Comparison of ENCODE assay signal across 9 cellular contexts in genomic region chrX:47649302-47649701, GRCh38. TPM values are rescaled to one million over a fixed set of nuclear protein-coding genes. Genes with fewer than 3 reads are reported as not detected.
A peak's percentile ranks its signal among the peaks of the same experiment; 100 is the strongest.
DNase-seq lines count a peak whose midpoint lies in the region; ATAC-seq, FAIRE-seq and TF ChIP-seq lines count a peak whose summit lies in the region.
"Had no signal": no experiment of that assay in that cellular context is flagged by ENCODE, and none has a peak within 500 bp of the region (broad histone marks: within the 10 kb centered on the region; RNA-seq: fewer than 3 reads in every experiment).

No MANE protein-coding gene starts in this region.

- ATAC-seq in T-helper 17 cell, result no peak

- WGBS in thyroid gland, 2 donors, result 25 to 30% methylated on average over 7 of the region's 7 CpGs

- no peak for TF ChIP-seq CTCF in fibroblast of villous mesenchyme (IDR thresholded peaks at IDR 0.05; ENCODE audit: insufficient read depth, low read depth, low read length)
- no peak for TF ChIP-seq CTCF in thyroid gland (IDR thresholded peaks at IDR 0.05)
- no peak for TF ChIP-seq CTCF in D721Med (IDR thresholded peaks at IDR 0.05; ENCODE audit: insufficient read depth, missing control alignments)

- peaks cover 18 to 26% (median 20%) of the 10 kb centered on the region in 3 donors for H3K4me1 ChIP-seq in skeletal muscle tissue (ENCODE audit: control insufficient read depth in 3 of 3, insufficient read depth in 3 of 3, low read length in 3 of 3)
- H3K4me1 ChIP-seq in thyroid gland, result peaks cover 0 to 3% of the 10 kb centered on the region in 2 donors

- H3K27ac Mint-ChIP-seq in T-helper 17 cell, result peak overlapping the region; percentile 94

- peak overlapping the region; percentile 96 for H3K4me3 Mint-ChIP-seq in T-helper 17 cell

- peaks cover 6% of the 10 kb centered on the region for H3K36me3 Mint-ChIP-seq in T-helper 17 cell (ENCODE audit: low read depth)

- H3K27me3 ChIP-seq in H7 (ENCODE audit: control insufficient read depth, insufficient read depth, low read length) (no peaks in the 10 kb centered on the region), skeletal muscle tissue (ENCODE audit: control insufficient read depth in 3 of 3, insufficient read depth in 3 of 3, low read length in 3 of 3) (no peaks in the 10 kb centered on the region), thyroid gland (no peaks in the 10 kb centered on the region)

- H3K27ac ChIP-seq in skeletal muscle tissue (ENCODE audit: low read depth, low read length) (no peak overlapping the region), thyroid gland (no peak overlapping the region)

- H3K4me1 Mint-ChIP-seq in T-helper 17 cell, result peaks cover 33% of the 10 kb centered on the region

- peak overlapping the region; percentile 20 to 33 (median 33) for H3K9ac ChIP-seq in skeletal muscle tissue (ENCODE audit: low read depth in 1 of 3, low read length in 3 of 3)

- H3K4me3 ChIP-seq in H7 (ENCODE audit: insufficient read depth, low read depth, low read length), result peak overlapping the region; percentile 74
- H3K4me3 ChIP-seq in fibroblast of villous mesenchyme (ENCODE audit: low read depth, low read length), result peak overlapping the region; percentile 74
- peak overlapping the region; percentile 23 to 87 (median 82) for H3K4me3 ChIP-seq in skeletal muscle tissue (ENCODE audit: low read length in 3 of 3)
- H3K4me3 ChIP-seq in thyroid gland (replicated peaks in 1 of 3), result peak overlapping the region in 1 of 3 donors; percentile 38

- no peak for FAIRE-seq in D721Med (lab: Jason Lieb, UNC)

- H3K27me3 Mint-ChIP-seq in T-helper 17 cell, result no peaks in the 10 kb centered on the region

- DNase-seq in H7 (no peak), T-helper 17 cell (no peak), fibroblast of villous mesenchyme (ENCODE audit: low read depth) (no peak), kidney tubule cell (ENCODE audit: low spot score) (no peak), NCI-H2196 (lab: John Stamatoyannopoulos, UW; ENCODE audit: unreplicated experiment) (no peak), thyroid gland (no peak), D721Med (ENCODE audit: insufficient read length, low spot score) (no peak)

- intact Hi-C loops in thyroid gland (cut with DNase I), result no loop called here

- H3K36me3 ChIP-seq in H7 (replicated peaks; ENCODE audit: control insufficient read depth, insufficient read depth, low read length) (no peaks in the 10 kb centered on the region; the same call in 1 of the 2 replicates), skeletal muscle tissue (ENCODE audit: control insufficient read depth in 3 of 3, insufficient read depth in 3 of 3, low read length in 3 of 3) (peaks cover 0 to 14% (median 5%) of the 10 kb centered on the region in 3 donors), thyroid gland (no peaks in the 10 kb centered on the region)

- no peaks in the 10 kb centered on the region for H3K9me3 ChIP-seq in T-helper 17 cell (ENCODE audit: control insufficient read depth, low read length, poor library complexity, severe bottlenecking)
- no peaks in the 10 kb centered on the region for H3K9me3 ChIP-seq in skeletal muscle tissue (ENCODE audit: control insufficient read depth in 3 of 3, low read length in 3 of 3)
- H3K9me3 ChIP-seq in thyroid gland, result no peaks in the 10 kb centered on the region

- TF ChIP-seq POLR2A in thyroid gland (IDR thresholded peaks at IDR 0.05), result no peak

RNA-seq across cellular contexts. Expression of gene ELK1, which starts 1.1 kb away (rescaled TPM):
- 32.7 and 33.8 TPM in 2 replicates for total RNA-seq in H7 (2014; rRNA removed; shearing (Covaris generic))
- total RNA-seq in T-helper 17 cell, result 10 to 100 TPM; 33.0 to 33.2 TPM
- total RNA-seq in fibroblast of villous mesenchyme, result 21.2 and 22.5 TPM in 2 replicates
- total RNA-seq in skeletal muscle tissue, result 7.3 TPM
- 10 to 100 TPM; 17.3 to 21.7 (median 17.7) TPM for total RNA-seq in thyroid gland

RNA-seq across cellular contexts. Expression of gene UXT, which starts 9.7 kb away (rescaled TPM):
- 87.5 and 93.7 TPM in 2 replicates for total RNA-seq in H7 (2014; rRNA removed; shearing (Covaris generic))
- total RNA-seq in T-helper 17 cell (100 to 1,000 TPM; 164 to 185 TPM), fibroblast of villous mesenchyme (91.5 and 101 TPM in 2 replicates), skeletal muscle tissue (86.6 TPM), thyroid gland (100 to 1,000 TPM in 3 of 4 donors, 10 to 100 TPM in 1; 89.3 to 141 (median 116) TPM)

RNA-seq across cellular contexts. Expression of gene CFP, which starts 19.6 kb away (rescaled TPM):
- 5.5 and 6.0 TPM in 2 replicates for total RNA-seq in H7 (2014; rRNA removed; shearing (Covaris generic))
- total RNA-seq in T-helper 17 cell (10 to 100 TPM; 17.7 to 25.3 TPM), fibroblast of villous mesenchyme (under 0.01 and 0.32 TPM in 2 replicates), skeletal muscle tissue (3.7 TPM), thyroid gland (1 to 10 TPM; 1.3 to 2.3 (median 1.6) TPM)

RNA-seq across cellular contexts. Expression of gene SYN1, which starts 29.6 kb away (rescaled TPM):
- total RNA-seq in H7 (2014; rRNA removed; shearing (Covaris generic)), result 0.81 and 2.1 TPM in 2 replicates
- total RNA-seq in T-helper 17 cell (1 to 10 TPM in 1 of 2 donors, under 1 TPM in 1; 0.52 to 1.1 TPM), fibroblast of villous mesenchyme (0.32 TPM in 1 of 2 replicates, not detected in the other), skeletal muscle tissue (not detected), thyroid gland (under 1 TPM in 2 of 4 donors, not detected in 2; 0.13 to 0.15 TPM)
- total RNA-seq: NCI-H460 had no signal
